Comparison of ENCODE assay signal across 22 cellular contexts in genomic region chr3:37639922-37640321, GRCh38.
"Had no signal": no experiment of that assay in that cellular context is flagged by ENCODE, and none has a peak within 500 bp of the region (broad histone marks: within the 10 kb centered on the region; RNA-seq: fewer than 3 reads in every experiment).

No MANE protein-coding gene starts in this region.

- H3K4me2 ChIP-seq: hepatocyte had no signal

- DNase-seq: colonic mucosa; dorsolateral prefrontal cortex; effector CD4-positive, alpha-beta T cell; effector memory CD4-positive, alpha-beta T cell; erythroblast; foreskin keratinocyte; heart left ventricle; hypothalamus; immature natural killer cell; islet precursor cell; kidney; kidney glomerular epithelial cell; left colon; left ventricle myocardium inferior; lower lobe of right lung; mesenchymal stem cell; mucosa of descending colon; naive B cell had no signal

- H3K9me3 ChIP-seq: colonic mucosa, gastroesophageal sphincter, heart left ventricle, left ventricle myocardium inferior, lower lobe of right lung, mucosa of descending colon had no signal

- H3K27ac ChIP-seq: colonic mucosa, dorsolateral prefrontal cortex, epithelial cell of prostate, foreskin keratinocyte, hepatocyte, left ventricle myocardium inferior, lower lobe of right lung had no signal

- ATAC-seq: esophagus mucosa, foreskin keratinocyte, left colon, mucosa of descending colon had no signal

- H3K4me1 ChIP-seq: colonic mucosa, foreskin keratinocyte, lower lobe of right lung had no signal

- H3K27me3 ChIP-seq: colonic mucosa, dorsolateral prefrontal cortex, gastroesophageal sphincter, heart left ventricle, hepatocyte had no signal

- H3K4me3 ChIP-seq: colonic mucosa, dorsolateral prefrontal cortex, gastroesophageal sphincter, heart left ventricle, hepatocyte, left ventricle myocardium inferior, lower lobe of right lung, mucosa of descending colon had no signal

- H2AFZ ChIP-seq: hepatocyte had no signal

- H3K36me3 ChIP-seq: colonic mucosa, gastroesophageal sphincter, left ventricle myocardium inferior, lower lobe of right lung had no signal
